1 cellular context compared by ENCODE assay signal in the genomic region with DNA sequence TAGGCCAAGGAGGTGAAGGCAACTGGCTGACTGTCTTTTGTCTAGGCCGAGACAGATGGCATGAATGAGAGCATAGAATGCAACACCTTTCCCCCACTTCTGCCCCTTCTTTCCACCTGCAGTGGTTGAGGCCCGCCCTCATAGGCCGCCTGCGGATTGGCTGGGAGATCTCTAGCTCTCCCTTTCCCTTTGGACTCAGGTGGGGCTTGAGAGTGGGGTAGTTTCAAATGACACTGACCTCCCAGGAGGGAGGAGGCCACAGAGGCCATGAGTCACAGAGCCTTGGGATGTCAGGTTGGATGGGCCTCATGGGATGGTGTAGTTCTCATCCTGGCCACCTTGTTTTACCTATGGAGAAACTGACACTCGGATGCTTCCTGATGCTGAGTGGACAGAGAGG.
TF ChIP-seq lines count a peak whose summit lies in the region.

No MANE protein-coding gene starts in this region.

TF ChIP-seq in H1, 55 proteins besides CTCF, POLR2A, EP300 and RAD21:
- no peak for TF ChIP-seq EGR1 (IDR thresholded peaks at IDR 0.05; ENCODE audit: borderline replicate concordance, low read depth, low read length)
- TF ChIP-seq, protein P1, sequence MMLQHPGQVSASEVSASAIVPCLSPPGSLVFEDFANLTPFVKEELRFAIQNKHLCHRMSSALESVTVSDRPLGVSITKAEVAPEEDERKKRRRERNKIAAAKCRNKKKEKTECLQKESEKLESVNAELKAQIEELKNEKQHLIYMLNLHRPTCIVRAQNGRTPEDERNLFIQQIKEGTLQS (IDR thresholded peaks at IDR 0.05; ENCODE audit: insufficient read depth, low read depth, low read length), result no peak
- TF ChIP-seq CREB1 (IDR thresholded peaks at IDR 0.05), result no peak
- TF ChIP-seq, protein P2, sequence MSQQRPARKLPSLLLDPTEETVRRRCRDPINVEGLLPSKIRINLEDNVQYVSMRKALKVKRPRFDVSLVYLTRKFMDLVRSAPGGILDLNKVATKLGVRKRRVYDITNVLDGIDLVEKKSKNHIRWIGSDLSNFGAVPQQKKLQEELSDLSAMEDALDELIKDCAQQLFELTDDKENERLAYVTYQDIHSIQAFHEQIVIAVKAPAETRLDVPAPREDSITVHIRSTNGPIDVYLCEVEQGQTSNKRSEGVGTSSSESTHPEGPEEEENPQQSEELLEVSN (IDR thresholded peaks at IDR 0.05), result no peak
- TF ChIP-seq RBBP5 (IDR thresholded peaks at IDR 0.05; ENCODE audit: borderline replicate concordance, low read depth, low read length), result no peak
- TF ChIP-seq NANOG (IDR thresholded peaks at IDR 0.05; ENCODE audit: insufficient read depth, low read depth, low read length, poor library complexity, severe bottlenecking), result no peak
- TF ChIP-seq BRCA1 (IDR thresholded peaks at IDR 0.05; ENCODE audit: low read depth, low read length), result no peak
- TF ChIP-seq SIN3A (conservative IDR thresholded peaks at IDR 0.05 in 1 of 2, IDR thresholded peaks at IDR 0.05 in 1 of 2; ENCODE audit: low read depth in 1 of 2, low read length in 2 of 2), result no peak
- TF ChIP-seq HDAC6 (IDR thresholded peaks at IDR 0.05; ENCODE audit: low read depth, low read length), result no peak
- TF ChIP-seq, protein P3, sequence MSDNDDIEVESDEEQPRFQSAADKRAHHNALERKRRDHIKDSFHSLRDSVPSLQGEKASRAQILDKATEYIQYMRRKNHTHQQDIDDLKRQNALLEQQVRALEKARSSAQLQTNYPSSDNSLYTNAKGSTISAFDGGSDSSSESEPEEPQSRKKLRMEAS (IDR thresholded peaks at IDR 0.05), result no peak
- TF ChIP-seq, protein P4, sequence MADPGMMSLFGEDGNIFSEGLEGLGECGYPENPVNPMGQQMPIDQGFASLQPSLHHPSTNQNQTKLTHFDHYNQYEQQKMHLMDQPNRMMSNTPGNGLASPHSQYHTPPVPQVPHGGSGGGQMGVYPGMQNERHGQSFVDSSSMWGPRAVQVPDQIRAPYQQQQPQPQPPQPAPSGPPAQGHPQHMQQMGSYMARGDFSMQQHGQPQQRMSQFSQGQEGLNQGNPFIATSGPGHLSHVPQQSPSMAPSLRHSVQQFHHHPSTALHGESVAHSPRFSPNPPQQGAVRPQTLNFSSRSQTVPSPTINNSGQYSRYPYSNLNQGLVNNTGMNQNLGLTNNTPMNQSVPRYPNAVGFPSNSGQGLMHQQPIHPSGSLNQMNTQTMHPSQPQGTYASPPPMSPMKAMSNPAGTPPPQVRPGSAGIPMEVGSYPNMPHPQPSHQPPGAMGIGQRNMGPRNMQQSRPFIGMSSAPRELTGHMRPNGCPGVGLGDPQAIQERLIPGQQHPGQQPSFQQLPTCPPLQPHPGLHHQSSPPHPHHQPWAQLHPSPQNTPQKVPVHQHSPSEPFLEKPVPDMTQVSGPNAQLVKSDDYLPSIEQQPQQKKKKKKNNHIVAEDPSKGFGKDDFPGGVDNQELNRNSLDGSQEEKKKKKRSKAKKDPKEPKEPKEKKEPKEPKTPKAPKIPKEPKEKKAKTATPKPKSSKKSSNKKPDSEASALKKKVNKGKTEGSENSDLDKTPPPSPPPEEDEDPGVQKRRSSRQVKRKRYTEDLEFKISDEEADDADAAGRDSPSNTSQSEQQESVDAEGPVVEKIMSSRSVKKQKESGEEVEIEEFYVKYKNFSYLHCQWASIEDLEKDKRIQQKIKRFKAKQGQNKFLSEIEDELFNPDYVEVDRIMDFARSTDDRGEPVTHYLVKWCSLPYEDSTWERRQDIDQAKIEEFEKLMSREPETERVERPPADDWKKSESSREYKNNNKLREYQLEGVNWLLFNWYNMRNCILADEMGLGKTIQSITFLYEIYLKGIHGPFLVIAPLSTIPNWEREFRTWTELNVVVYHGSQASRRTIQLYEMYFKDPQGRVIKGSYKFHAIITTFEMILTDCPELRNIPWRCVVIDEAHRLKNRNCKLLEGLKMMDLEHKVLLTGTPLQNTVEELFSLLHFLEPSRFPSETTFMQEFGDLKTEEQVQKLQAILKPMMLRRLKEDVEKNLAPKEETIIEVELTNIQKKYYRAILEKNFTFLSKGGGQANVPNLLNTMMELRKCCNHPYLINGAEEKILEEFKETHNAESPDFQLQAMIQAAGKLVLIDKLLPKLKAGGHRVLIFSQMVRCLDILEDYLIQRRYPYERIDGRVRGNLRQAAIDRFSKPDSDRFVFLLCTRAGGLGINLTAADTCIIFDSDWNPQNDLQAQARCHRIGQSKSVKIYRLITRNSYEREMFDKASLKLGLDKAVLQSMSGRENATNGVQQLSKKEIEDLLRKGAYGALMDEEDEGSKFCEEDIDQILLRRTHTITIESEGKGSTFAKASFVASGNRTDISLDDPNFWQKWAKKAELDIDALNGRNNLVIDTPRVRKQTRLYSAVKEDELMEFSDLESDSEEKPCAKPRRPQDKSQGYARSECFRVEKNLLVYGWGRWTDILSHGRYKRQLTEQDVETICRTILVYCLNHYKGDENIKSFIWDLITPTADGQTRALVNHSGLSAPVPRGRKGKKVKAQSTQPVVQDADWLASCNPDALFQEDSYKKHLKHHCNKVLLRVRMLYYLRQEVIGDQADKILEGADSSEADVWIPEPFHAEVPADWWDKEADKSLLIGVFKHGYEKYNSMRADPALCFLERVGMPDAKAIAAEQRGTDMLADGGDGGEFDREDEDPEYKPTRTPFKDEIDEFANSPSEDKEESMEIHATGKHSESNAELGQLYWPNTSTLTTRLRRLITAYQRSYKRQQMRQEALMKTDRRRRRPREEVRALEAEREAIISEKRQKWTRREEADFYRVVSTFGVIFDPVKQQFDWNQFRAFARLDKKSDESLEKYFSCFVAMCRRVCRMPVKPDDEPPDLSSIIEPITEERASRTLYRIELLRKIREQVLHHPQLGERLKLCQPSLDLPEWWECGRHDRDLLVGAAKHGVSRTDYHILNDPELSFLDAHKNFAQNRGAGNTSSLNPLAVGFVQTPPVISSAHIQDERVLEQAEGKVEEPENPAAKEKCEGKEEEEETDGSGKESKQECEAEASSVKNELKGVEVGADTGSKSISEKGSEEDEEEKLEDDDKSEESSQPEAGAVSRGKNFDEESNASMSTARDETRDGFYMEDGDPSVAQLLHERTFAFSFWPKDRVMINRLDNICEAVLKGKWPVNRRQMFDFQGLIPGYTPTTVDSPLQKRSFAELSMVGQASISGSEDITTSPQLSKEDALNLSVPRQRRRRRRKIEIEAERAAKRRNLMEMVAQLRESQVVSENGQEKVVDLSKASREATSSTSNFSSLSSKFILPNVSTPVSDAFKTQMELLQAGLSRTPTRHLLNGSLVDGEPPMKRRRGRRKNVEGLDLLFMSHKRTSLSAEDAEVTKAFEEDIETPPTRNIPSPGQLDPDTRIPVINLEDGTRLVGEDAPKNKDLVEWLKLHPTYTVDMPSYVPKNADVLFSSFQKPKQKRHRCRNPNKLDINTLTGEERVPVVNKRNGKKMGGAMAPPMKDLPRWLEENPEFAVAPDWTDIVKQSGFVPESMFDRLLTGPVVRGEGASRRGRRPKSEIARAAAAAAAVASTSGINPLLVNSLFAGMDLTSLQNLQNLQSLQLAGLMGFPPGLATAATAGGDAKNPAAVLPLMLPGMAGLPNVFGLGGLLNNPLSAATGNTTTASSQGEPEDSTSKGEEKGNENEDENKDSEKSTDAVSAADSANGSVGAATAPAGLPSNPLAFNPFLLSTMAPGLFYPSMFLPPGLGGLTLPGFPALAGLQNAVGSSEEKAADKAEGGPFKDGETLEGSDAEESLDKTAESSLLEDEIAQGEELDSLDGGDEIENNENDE (IDR thresholded peaks at IDR 0.05; ENCODE audit: insufficient replicate concordance, low read length), result no peak
- no peak for TF ChIP-seq GTF2F1 (IDR thresholded peaks at IDR 0.05; ENCODE audit: borderline replicate concordance, low read depth, low read length)
- TF ChIP-seq POLR2AphosphoS5 (IDR thresholded peaks at IDR 0.05; ENCODE audit: low read depth, low read length), result no peak
- no peak for TF ChIP-seq BCL11A (IDR thresholded peaks at IDR 0.05; ENCODE audit: low read depth in 2 of 2, low read length in 2 of 2)
- TF ChIP-seq EZH2 (IDR thresholded peaks at IDR 0.05; ENCODE audit: low read depth, low read length, severe bottlenecking), result no peak
- no peak for TF ChIP-seq SP4 (IDR thresholded peaks at IDR 0.05; ENCODE audit: low read length)
- TF ChIP-seq SRF (IDR thresholded peaks at IDR 0.05; ENCODE audit: low read depth, low read length), result no peak
- no peak for TF ChIP-seq KDM5A (IDR thresholded peaks at IDR 0.05; ENCODE audit: low read length)
- TF ChIP-seq CHD1 (IDR thresholded peaks at IDR 0.05; ENCODE audit: low read depth, low read length), result no peak
- TF ChIP-seq JUN (IDR thresholded peaks at IDR 0.05; ENCODE audit: low read depth, low read length), result no peak
